Comparison of ENCODE assay signal across 9 cellular contexts in genomic region chr3:122682016-122682374, GRCh38. TPM values are rescaled to one million over a fixed set of nuclear protein-coding genes. Genes with fewer than 3 reads are reported as not detected.
DNase-seq lines count a peak whose midpoint lies in the region; ATAC-seq and TF ChIP-seq lines count a peak whose summit lies in the region.
"Had no signal": no experiment of that assay in that cellular context is flagged by ENCODE, and none has a peak within 500 bp of the region (broad histone marks: within the 10 kb centered on the region; RNA-seq: fewer than 3 reads in every experiment).

No MANE protein-coding gene starts in this region.

- no peak for TF ChIP-seq CTCF in DOHH2 (IDR thresholded peaks at IDR 0.05; ENCODE audit: low read depth, low read length, poor library complexity, severe bottlenecking)
- no peak for TF ChIP-seq CTCF in PC-9 (conservative IDR thresholded peaks at IDR 0.05)
- TF ChIP-seq CTCF in epithelial cell of proximal tubule (conservative IDR thresholded peaks at IDR 0.05; ENCODE audit: low read depth, low read length): no peak
- TF ChIP-seq CTCF in psoas muscle (IDR thresholded peaks at IDR 0.05): no peak

- no peaks in the 10 kb centered on the region for H3K36me3 ChIP-seq in DOHH2 (ENCODE audit: control insufficient read depth, low read length)
- H3K36me3 ChIP-seq in PC-9 (ENCODE audit: low read depth): no peaks in the 10 kb centered on the region
- peaks cover 0 to 18% of the 10 kb centered on the region in 2 donors for H3K36me3 ChIP-seq in psoas muscle (ENCODE audit: insufficient read depth in 1 of 2, low read depth in 1 of 2)

- peaks cover 52% of the 10 kb centered on the region for H3K4me1 ChIP-seq in DOHH2 (ENCODE audit: control insufficient read depth, low read length)
- H3K4me1 ChIP-seq in PC-9 (replicated peaks; ENCODE audit: insufficient read depth): peaks cover 24% of the 10 kb centered on the region
- H3K4me1 ChIP-seq in psoas muscle: no peaks in the 10 kb centered on the region

- no TSS peak for BruUV-seq in PC-9 (replicated peaks; lab: Mats Ljungman, UMichigan)

- H3K4me3 ChIP-seq in DOHH2 (ENCODE audit: low read length) (peak overlapping the region; percentile 80), PC-9 (peak overlapping the region; percentile 91), epithelial cell of proximal tubule (ENCODE audit: low read depth, low read length) (peak overlapping the region; percentile 89), psoas muscle (peak overlapping the region; percentile 78)

- H3K9me2 ChIP-seq in DOHH2 (replicated peaks; ENCODE audit: control insufficient read depth, low read length): no peaks in the 10 kb centered on the region
- no peaks in the 10 kb centered on the region for H3K9me2 ChIP-seq in PC-9 (ENCODE audit: insufficient read depth)

- CTCF ChIA-PET in PC-9 (lab: Charles Lee): interaction anchor here (0.7 kb wide), 1 partner anchor 877 kb away, joined by 3 read pairs; no protein-coding TSS in a partner anchor

- H3K27ac ChIP-seq in DOHH2 (ENCODE audit: low read depth, low read length) (no peak overlapping the region), PC-9 (no peak overlapping the region), psoas muscle (no peak overlapping the region)

- H3K27me3 ChIP-seq in DOHH2 (ENCODE audit: control insufficient read depth, low read length): peaks cover 14% of the 10 kb centered on the region
- H3K27me3 ChIP-seq in PC-9 (ENCODE audit: insufficient read depth, low read depth): no peaks in the 10 kb centered on the region
- H3K27me3 ChIP-seq in psoas muscle (ENCODE audit: insufficient read depth in 3 of 3, low read length in 2 of 3): no peaks in the 10 kb centered on the region

- H3F3A ChIP-seq in DOHH2 (ENCODE audit: control insufficient read depth, insufficient read depth) (no peaks in the 10 kb centered on the region; the same call in none of the 2 replicates), PC-9 (ENCODE audit: insufficient read depth, low read depth) (peaks cover 14% of the 10 kb centered on the region; the same call in 1 of the 2 replicates)

- intact Hi-C loops in PC-9 (cut with micrococcal nuclease; ENCODE audit: unreplicated experiment): loop anchor here (5.0 kb wide), 4 partner anchors 260 to 1135 kb away; partner anchors contain the start of genes POLQ and SEMA5B
- intact Hi-C loops in psoas muscle (cut with DNase I): loop anchor here in 1 of 2 donors (10.0 kb wide), 1 partner anchor 1137 kb away; the partner anchor contains the start of gene POLQ

- no peaks in the 10 kb centered on the region for H3K9me3 ChIP-seq in DOHH2 (ENCODE audit: control insufficient read depth, insufficient read depth, low read length)
- H3K9me3 ChIP-seq in PC-9 (ENCODE audit: insufficient read depth, low read depth): no peaks in the 10 kb centered on the region
- no peaks in the 10 kb centered on the region for H3K9me3 ChIP-seq in psoas muscle

- H3K4me2 ChIP-seq in DOHH2 (ENCODE audit: low read length) (peak overlapping the region; percentile 93), PC-9 (peak overlapping the region; percentile 94)

- H3K79me2 ChIP-seq in DOHH2 (ENCODE audit: control insufficient read depth, low read length): no peaks in the 10 kb centered on the region
- no peaks in the 10 kb centered on the region for H3K79me2 ChIP-seq in PC-9 (ENCODE audit: low read depth)

- no peaks in the 10 kb centered on the region for H4K20me1 ChIP-seq in DOHH2 (ENCODE audit: control insufficient read depth, insufficient read depth, low read depth, low read length)
- H4K20me1 ChIP-seq in PC-9 (ENCODE audit: insufficient read depth): no peaks in the 10 kb centered on the region

- DNase-seq in PC-9: no peak
- DNase-seq in epithelial cell of proximal tubule (ENCODE audit: low read depth): no peak
- DNase-seq in psoas muscle: no peak
- no peak for DNase-seq in mesenteric fat pad (ENCODE audit: low spot score)
- DNase-seq: NCI-H774 had no signal

- ATAC-seq in psoas muscle: no peak
- no peak for ATAC-seq in HG02571 (IDR thresholded peaks at IDR 0.05; ENCODE audit: unreplicated experiment)
- ATAC-seq in GM21576 (IDR thresholded peaks at IDR 0.05; ENCODE audit: unreplicated experiment): no peak
- ATAC-seq in HG02970 (IDR thresholded peaks at IDR 0.05; ENCODE audit: low FRiP score, unreplicated experiment): no peak

- 79 to 83% (median 82%) methylated on average over 2 of the region's 2 CpGs for WGBS in psoas muscle, 3 donors

- POLR2A ChIA-PET in PC-9 (lab: Charles Lee; ENCODE audit: unreplicated experiment): no interaction called here

- H2AFZ ChIP-seq in PC-9: peak overlapping the region; percentile 92; the same call in 1 of the 2 replicates

RNA-seq across cellular contexts. Expression of gene PARP14, which starts 1.4 kb away (rescaled TPM):
- 31.6 and 33.3 TPM in 2 replicates for total RNA-seq in PC-9 (2021)
- total RNA-seq in epithelial cell of proximal tubule: 27.7 and 52.2 TPM in 2 replicates
- 1 to 10 TPM; 6.0 to 10.0 (median 8.6) TPM for total RNA-seq in psoas muscle
- polyA plus RNA-seq in psoas muscle: 1 to 10 TPM; 2.2 to 5.5 (median 3.3) TPM
- 51.1 TPM for total RNA-seq in mesenteric fat pad
